In the genomic region with DNA sequence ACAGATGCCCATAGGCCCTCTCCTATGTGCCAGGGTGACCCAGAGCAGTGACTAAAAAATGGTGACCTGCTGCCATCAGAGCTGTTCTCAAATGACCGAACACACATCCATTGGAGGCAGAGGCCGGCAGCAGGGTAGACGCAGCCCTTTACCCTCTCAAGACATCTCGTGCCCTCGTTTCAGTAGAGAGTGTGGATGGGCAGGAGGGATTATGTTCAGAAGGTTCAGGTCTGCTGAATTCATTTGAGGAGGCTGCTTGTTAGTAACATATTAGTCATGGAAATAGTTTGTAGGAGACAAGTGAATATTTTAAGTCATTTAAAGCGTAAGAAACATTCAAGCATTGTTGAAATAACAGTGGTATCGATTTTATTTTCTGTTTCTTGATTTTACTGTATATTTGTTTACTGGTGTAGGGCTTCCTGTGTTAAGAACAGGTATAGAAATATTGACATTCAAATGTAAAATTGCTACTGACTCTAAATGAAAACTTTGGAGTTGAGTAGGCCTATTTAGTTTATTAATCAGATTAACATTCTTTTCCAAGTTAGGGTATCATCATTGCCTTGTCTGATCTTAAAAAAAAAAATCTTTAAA, we compare ENCODE assay signal across 17 cellular contexts.
A peak's percentile ranks its signal among the peaks of the same experiment; 100 is the strongest.
DNase-seq lines count a peak whose midpoint lies in the region; ATAC-seq, FAIRE-seq and TF ChIP-seq lines count a peak whose summit lies in the region.
"Had no signal": no experiment of that assay in that cellular context is flagged by ENCODE, and none has a peak within 500 bp of the region (broad histone marks: within the 10 kb centered on the region; RNA-seq: fewer than 3 reads in every experiment).

No MANE protein-coding gene starts in this region.

- peak; percentile 47 for ATAC-seq in GM21381 (IDR thresholded peaks at IDR 0.05; ENCODE audit: unreplicated experiment)
- peak; percentile 53 for ATAC-seq in HG03439 (IDR thresholded peaks at IDR 0.05; ENCODE audit: unreplicated experiment)
- no peak for ATAC-seq in left colon
- ATAC-seq in naive thymus-derived CD8-positive, alpha-beta T cell = no peak

- POLR2A ChIA-PET in naive thymus-derived CD8-positive, alpha-beta T cell (lab: Charles Lee) = no interaction called here

- H3K4me3 ChIP-seq in foreskin fibroblast (ENCODE audit: low read depth in 1 of 2, low read length in 2 of 2) = no peak overlapping the region
- H3K4me3 ChIP-seq: breast epithelium, psoas muscle, vagina had no signal

- peaks cover 0 to 2% (median 0%) of the 10 kb centered on the region in 4 donors for H3K4me1 Mint-ChIP-seq in naive thymus-derived CD8-positive, alpha-beta T cell

- H3K27ac Mint-ChIP-seq in naive thymus-derived CD8-positive, alpha-beta T cell = no peak overlapping the region
- H3K27ac Mint-ChIP-seq: T-helper 2 cell treated with Interferon-gamma antibody and Interleukin-4, amounts not matched to agents 5 μg/mL and 100 μg/mL, for 36 hours had no signal

- H3K27me3 Mint-ChIP-seq in naive thymus-derived CD8-positive, alpha-beta T cell = peaks cover 10 to 32% (median 14%) of the 10 kb centered on the region in 5 donors

- no peak overlapping the region for H3K4me3 Mint-ChIP-seq in naive thymus-derived CD8-positive, alpha-beta T cell
- H3K4me3 Mint-ChIP-seq: activated CD4-positive, alpha-beta memory T cell treated with anti-CD3 and anti-CD28 coated beads for 36 hours; T-helper 2 cell treated with Interferon-gamma antibody and Interleukin-4, amounts not matched to agents 5 μg/mL and 100 μg/mL, for 36 hours had no signal

- H3K9me3 Mint-ChIP-seq in naive thymus-derived CD8-positive, alpha-beta T cell = no peaks in the 10 kb centered on the region
- H3K9me3 Mint-ChIP-seq: activated CD4-positive, alpha-beta memory T cell treated with anti-CD3 and anti-CD28 coated beads for 36 hours; T-helper 2 cell treated with Interferon-gamma antibody and Interleukin-4, amounts not matched to agents 5 μg/mL and 100 μg/mL, for 36 hours had no signal

- DNase-seq in GM12892 (ENCODE audit: insufficient read length) (no peak), left kidney (ENCODE audit: low read depth, low spot score) (peak; percentile 53), foreskin fibroblast (no peak), left colon (no peak)
- DNase-seq in activated T-cell treated with anti-CD3 and anti-CD28 coated beads, Interleukin-2, amount 50 U/mL, for 1 hour = no peak
- DNase-seq in naive thymus-derived CD8-positive, alpha-beta T cell = no peak
- DNase-seq: activated CD4-positive, alpha-beta memory T cell treated with anti-CD3 and anti-CD28 coated beads for 36 hours; activated naive CD4-positive, alpha-beta T cell treated with Interleukin-2 at 50 U/mL for 16 hours; effector CD8-positive, alpha-beta T cell; Kasumi-1; NCI-H2029 treated with DMSO at 0.1 percent for 48 hours; psoas muscle had no signal

- TF ChIP-seq POLR2A in GM12892 (IDR thresholded peaks at IDR 0.05; ENCODE audit: low read depth, low read length) = no peak

- TF ChIP-seq CTCF in foreskin fibroblast (IDR thresholded peaks at IDR 0.05; ENCODE audit: low read depth, low read length) = no peak

- no peaks in the 10 kb centered on the region for H3K36me3 Mint-ChIP-seq in naive thymus-derived CD8-positive, alpha-beta T cell
- H3K36me3 Mint-ChIP-seq: activated CD4-positive, alpha-beta memory T cell treated with anti-CD3 and anti-CD28 coated beads for 36 hours had no signal

- FAIRE-seq in GM12892 (lab: Jason Lieb, UNC) = peak; percentile 96

- intact Hi-C loops in left colon (cut with DNase I, micrococcal nuclease) = no loop called here

Comparison
In these comparisons a context has a peak if more than half of its experiments do, and no peak if none do; other contexts are left out.
1. ATAC-seq: peak in GM21381 (single experiment) and HG03439 (single experiment); none in left colon (single experiment) and naive thymus-derived CD8-positive, alpha-beta T cell (0 of 2).